ENCODE assay signal across 8 cellular contexts in genomic region chr14:64723691-64724577, GRCh38. TPM values are rescaled to one million over a fixed set of nuclear protein-coding genes. Genes with fewer than 3 reads are reported as not detected.
DNase-seq lines count a peak whose midpoint lies in the region; ATAC-seq, FAIRE-seq and TF ChIP-seq lines count a peak whose summit lies in the region.

No MANE protein-coding gene starts in this region.

- peaks cover 7% of the 10 kb centered on the region for H3K36me3 ChIP-seq in H7 (replicated peaks; ENCODE audit: control insufficient read depth, insufficient read depth, low read length)

- H3K4me3 ChIP-seq in H7 (ENCODE audit: insufficient read depth, low read depth, low read length), result no peak overlapping the region

- no peak for TF ChIP-seq CTCF in mesothelial cell of epicardium (IDR thresholded peaks at IDR 0.05; ENCODE audit: unreplicated experiment)

- no peaks in the 10 kb centered on the region for H3K27me3 Mint-ChIP-seq in central memory CD8-positive, alpha-beta T cell
- H3K27me3 Mint-ChIP-seq in mesothelial cell of epicardium (ENCODE audit: low read depth), result no peaks in the 10 kb centered on the region

- H3K9me3 Mint-ChIP-seq in central memory CD8-positive, alpha-beta T cell, result no peaks in the 10 kb centered on the region
- no peaks in the 10 kb centered on the region for H3K9me3 Mint-ChIP-seq in mesothelial cell of epicardium

- H3K4me3 Mint-ChIP-seq in central memory CD8-positive, alpha-beta T cell, result peak overlapping the region; percentile 76
- H3K4me3 Mint-ChIP-seq in mesothelial cell of epicardium, result peak overlapping the region; percentile 18

- peaks cover 1% of the 10 kb centered on the region for H3K36me3 Mint-ChIP-seq in central memory CD8-positive, alpha-beta T cell (ENCODE audit: insufficient read depth)
- peaks cover 7% of the 10 kb centered on the region for H3K36me3 Mint-ChIP-seq in mesothelial cell of epicardium

- FAIRE-seq in urothelium cell line (lab: Jason Lieb, UNC), result peak; percentile 96

- peaks cover 72% of the 10 kb centered on the region for H3K4me1 Mint-ChIP-seq in central memory CD8-positive, alpha-beta T cell
- peaks cover 72% of the 10 kb centered on the region for H3K4me1 Mint-ChIP-seq in mesothelial cell of epicardium

- peak; percentile 32 for DNase-seq in Right ventricle myocardium superior
- DNase-seq in Right ventricle myocardium inferior (ENCODE audit: missing footprints), result no peak
- no peak for DNase-seq in central memory CD8-positive, alpha-beta T cell (ENCODE audit: low spot score in 2 of 2)
- no peak for DNase-seq in mesothelial cell of epicardium (ENCODE audit: low spot score in 2 of 2, unreplicated experiment in 2 of 2)
- DNase-seq in urothelium cell line (ENCODE audit: low spot score), result no peak
- no peak for DNase-seq in NCI-H2227 (lab: John Stamatoyannopoulos, UW; ENCODE audit: unreplicated experiment)
- DNase-seq in COR-L47 (lab: John Stamatoyannopoulos, UW), result no peak
- no peak for DNase-seq in H7

- no peaks in the 10 kb centered on the region for H3K27me3 ChIP-seq in H7 (ENCODE audit: control insufficient read depth, insufficient read depth, low read length)

- H3K27ac Mint-ChIP-seq in central memory CD8-positive, alpha-beta T cell (ENCODE audit: low read depth), result peak overlapping the region; percentile 90
- peak overlapping the region; percentile 91 for H3K27ac Mint-ChIP-seq in mesothelial cell of epicardium

- no peak for ATAC-seq in Right ventricle myocardium superior (ENCODE audit: poor library complexity)
- ATAC-seq in Right ventricle myocardium inferior, result no peak
- peak; percentile 64 for ATAC-seq in central memory CD8-positive, alpha-beta T cell (replicated peaks; ENCODE audit: extremely low read depth, poor library complexity, severe bottlenecking)

- intact Hi-C loops in Right ventricle myocardium superior (cut with DNase I), result no loop called here
- intact Hi-C loops in Right ventricle myocardium inferior (cut with DNase I), result loop anchor here (10.0 kb wide), 1 partner anchor 49 kb away; no protein-coding TSS in a partner anchor

RNA-seq across cellular contexts. Expression of gene PLEKHG3, which starts 19.7 kb away (rescaled TPM):
- total RNA-seq in Right ventricle myocardium superior, result 16.6 TPM
- 19.6 TPM for total RNA-seq in Right ventricle myocardium inferior
- total RNA-seq in mesothelial cell of epicardium, result 141 to 142 TPM (median 142 TPM) in 3 replicates
- total RNA-seq in H7 (2014; rRNA removed; shearing (Covaris generic)), result 36.7 and 47.0 TPM in 2 replicates
